1 cellular context compared by ENCODE assay signal in the genomic region with DNA sequence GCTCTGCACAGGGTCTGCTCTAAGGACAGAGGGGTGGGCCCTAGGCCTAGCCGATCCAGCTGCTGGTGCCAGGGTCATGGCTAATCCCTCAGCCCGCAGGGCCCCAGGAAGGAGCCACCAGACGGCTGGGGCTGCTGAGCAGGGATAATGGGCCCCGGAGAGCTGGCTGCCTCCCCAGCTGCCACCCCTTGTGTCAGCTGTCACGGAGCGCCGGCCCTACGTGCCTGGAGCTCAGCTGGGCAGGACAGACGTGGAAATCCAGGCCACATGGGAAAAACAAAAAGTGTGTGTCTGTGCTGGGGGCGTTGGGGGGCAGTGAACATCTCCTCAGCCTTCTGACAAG.
TF ChIP-seq lines count a peak whose summit lies in the region.

No MANE protein-coding gene starts in this region.

TF ChIP-seq in GM23338, 12 proteins besides CTCF, POLR2A, EP300 and RAD21 (continued from another document):
- TF ChIP-seq, protein P1, sequence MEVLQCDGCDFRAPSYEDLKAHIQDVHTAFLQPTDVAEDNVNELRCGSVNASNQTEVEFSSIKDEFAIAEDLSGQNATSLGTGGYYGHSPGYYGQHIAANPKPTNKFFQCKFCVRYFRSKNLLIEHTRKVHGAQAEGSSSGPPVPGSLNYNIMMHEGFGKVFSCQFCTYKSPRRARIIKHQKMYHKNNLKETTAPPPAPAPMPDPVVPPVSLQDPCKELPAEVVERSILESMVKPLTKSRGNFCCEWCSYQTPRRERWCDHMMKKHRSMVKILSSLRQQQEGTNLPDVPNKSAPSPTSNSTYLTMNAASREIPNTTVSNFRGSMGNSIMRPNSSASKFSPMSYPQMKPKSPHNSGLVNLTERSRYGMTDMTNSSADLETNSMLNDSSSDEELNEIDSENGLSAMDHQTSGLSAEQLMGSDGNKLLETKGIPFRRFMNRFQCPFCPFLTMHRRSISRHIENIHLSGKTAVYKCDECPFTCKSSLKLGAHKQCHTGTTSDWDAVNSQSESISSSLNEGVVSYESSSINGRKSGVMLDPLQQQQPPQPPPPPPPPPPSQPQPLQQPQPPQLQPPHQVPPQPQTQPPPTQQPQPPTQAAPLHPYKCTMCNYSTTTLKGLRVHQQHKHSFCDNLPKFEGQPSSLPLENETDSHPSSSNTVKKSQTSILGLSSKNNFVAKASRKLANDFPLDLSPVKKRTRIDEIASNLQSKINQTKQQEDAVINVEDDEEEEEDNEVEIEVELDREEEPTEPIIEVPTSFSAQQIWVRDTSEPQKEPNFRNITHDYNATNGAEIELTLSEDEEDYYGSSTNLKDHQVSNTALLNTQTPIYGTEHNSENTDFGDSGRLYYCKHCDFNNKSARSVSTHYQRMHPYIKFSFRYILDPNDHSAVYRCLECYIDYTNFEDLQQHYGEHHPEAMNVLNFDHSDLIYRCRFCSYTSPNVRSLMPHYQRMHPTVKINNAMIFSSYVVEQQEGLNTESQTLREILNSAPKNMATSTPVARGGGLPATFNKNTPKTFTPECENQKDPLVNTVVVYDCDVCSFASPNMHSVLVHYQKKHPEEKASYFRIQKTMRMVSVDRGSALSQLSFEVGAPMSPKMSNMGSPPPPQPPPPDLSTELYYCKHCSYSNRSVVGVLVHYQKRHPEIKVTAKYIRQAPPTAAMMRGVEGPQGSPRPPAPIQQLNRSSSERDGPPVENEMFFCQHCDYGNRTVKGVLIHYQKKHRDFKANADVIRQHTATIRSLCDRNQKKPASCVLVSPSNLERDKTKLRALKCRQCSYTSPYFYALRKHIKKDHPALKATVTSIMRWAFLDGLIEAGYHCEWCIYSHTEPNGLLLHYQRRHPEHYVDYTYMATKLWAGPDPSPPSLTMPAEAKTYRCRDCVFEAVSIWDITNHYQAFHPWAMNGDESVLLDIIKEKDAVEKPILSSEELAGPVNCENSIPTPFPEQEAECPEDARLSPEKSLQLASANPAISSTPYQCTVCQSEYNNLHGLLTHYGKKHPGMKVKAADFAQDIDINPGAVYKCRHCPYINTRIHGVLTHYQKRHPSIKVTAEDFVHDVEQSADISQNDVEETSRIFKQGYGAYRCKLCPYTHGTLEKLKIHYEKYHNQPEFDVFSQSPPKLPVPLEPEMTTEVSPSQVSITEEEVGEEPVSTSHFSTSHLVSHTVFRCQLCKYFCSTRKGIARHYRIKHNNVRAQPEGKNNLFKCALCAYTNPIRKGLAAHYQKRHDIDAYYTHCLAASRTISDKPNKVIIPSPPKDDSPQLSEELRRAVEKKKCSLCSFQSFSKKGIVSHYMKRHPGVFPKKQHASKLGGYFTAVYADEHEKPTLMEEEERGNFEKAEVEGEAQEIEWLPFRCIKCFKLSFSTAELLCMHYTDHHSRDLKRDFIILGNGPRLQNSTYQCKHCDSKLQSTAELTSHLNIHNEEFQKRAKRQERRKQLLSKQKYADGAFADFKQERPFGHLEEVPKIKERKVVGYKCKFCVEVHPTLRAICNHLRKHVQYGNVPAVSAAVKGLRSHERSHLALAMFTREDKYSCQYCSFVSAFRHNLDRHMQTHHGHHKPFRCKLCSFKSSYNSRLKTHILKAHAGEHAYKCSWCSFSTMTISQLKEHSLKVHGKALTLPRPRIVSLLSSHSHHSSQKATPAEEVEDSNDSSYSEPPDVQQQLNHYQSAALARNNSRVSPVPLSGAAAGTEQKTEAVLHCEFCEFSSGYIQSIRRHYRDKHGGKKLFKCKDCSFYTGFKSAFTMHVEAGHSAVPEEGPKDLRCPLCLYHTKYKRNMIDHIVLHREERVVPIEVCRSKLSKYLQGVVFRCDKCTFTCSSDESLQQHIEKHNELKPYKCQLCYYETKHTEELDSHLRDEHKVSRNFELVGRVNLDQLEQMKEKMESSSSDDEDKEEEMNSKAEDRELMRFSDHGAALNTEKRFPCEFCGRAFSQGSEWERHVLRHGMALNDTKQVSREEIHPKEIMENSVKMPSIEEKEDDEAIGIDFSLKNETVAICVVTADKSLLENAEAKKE (CRISPR knock-in tag; IDR thresholded peaks at IDR 0.05), result no peak
